ENCODE assay signal across 1 cellular context in the genomic region with DNA sequence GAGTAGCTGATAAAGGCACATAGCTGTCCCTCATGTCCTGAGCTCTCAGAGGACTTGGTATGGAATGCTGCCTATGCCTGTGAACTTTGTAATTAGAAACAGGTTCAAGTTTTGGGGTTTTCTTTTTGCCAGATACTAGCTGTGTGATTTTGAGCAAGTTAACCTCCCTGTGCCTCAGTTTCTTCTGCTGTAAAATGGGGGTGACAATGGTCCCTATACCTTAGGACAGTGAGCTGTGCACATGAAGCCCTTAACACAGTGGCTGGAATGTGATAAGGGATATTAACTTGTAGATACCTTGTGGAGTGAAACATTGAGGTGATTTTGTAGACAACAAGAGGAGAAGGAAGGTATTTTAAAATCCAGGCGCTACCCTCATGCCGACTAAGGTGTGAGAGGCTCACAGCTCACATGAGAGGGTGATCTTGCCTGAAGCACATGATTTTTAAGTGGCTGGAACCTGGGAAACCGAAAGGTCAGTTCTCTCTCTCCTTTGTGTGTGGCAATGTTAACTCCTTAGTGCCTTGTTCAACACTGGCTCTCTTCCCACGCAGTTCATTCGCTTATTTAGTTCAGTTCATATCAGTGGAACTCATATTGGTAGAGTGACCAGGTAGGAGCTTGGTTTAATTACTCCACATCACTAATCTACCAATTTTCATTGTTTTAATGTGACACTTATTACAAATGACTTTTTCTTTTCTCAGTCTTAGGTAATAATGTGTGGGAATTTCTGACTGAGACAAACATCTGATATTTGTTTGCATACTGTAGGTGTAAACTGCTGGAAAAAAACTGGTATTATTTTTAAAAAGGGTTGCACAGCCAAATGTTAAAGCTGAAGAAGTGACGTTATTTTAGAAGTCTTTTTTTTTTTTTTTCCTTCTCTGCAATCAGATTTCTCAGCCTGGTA.
A peak's percentile ranks its signal among the peaks of the same experiment; 100 is the strongest.
TF ChIP-seq lines count a peak whose summit lies in the region.

No MANE protein-coding gene starts in this region.

TF ChIP-seq in GM12878, 131 proteins besides CTCF, POLR2A, EP300 and RAD21 (continued from another document):
- TF ChIP-seq, protein P1, sequence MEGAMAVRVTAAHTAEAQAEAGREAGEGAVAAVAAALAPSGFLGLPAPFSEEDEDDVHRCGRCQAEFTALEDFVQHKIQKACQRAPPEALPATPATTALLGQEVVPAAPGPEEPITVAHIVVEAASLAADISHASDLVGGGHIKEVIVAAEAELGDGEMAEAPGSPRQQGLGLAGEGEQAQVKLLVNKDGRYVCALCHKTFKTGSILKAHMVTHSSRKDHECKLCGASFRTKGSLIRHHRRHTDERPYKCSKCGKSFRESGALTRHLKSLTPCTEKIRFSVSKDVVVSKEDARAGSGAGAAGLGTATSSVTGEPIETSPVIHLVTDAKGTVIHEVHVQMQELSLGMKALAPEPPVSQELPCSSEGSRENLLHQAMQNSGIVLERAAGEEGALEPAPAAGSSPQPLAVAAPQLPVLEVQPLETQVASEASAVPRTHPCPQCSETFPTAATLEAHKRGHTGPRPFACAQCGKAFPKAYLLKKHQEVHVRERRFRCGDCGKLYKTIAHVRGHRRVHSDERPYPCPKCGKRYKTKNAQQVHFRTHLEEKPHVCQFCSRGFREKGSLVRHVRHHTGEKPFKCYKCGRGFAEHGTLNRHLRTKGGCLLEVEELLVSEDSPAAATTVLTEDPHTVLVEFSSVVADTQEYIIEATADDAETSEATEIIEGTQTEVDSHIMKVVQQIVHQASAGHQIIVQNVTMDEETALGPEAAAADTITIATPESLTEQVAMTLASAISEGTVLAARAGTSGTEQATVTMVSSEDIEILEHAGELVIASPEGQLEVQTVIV (IDR thresholded peaks at IDR 0.05; ENCODE audit: borderline replicate concordance, partially characterized antibody): no peak
- TF ChIP-seq, protein P2, sequence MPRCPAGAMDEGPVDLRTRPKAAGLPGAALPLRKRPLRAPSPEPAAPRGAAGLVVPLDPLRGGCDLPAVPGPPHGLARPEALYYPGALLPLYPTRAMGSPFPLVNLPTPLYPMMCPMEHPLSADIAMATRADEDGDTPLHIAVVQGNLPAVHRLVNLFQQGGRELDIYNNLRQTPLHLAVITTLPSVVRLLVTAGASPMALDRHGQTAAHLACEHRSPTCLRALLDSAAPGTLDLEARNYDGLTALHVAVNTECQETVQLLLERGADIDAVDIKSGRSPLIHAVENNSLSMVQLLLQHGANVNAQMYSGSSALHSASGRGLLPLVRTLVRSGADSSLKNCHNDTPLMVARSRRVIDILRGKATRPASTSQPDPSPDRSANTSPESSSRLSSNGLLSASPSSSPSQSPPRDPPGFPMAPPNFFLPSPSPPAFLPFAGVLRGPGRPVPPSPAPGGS (IDR thresholded peaks at IDR 0.05; ENCODE audit: borderline replicate concordance, insufficient read depth, low read depth, low read length, poor library complexity, severe bottlenecking): no peak
- TF ChIP-seq SMC3 (IDR thresholded peaks at IDR 0.05; ENCODE audit: borderline replicate concordance, low read length): no peak
- TF ChIP-seq NR2C2 (IDR thresholded peaks at IDR 0.05; ENCODE audit: borderline replicate concordance, control insufficient read depth, insufficient read length, low read depth): no peak
- no peak for TF ChIP-seq NRF1 (conservative IDR thresholded peaks at IDR 0.05; ENCODE audit: low read depth, low read length)
- peak; percentile 90 for TF ChIP-seq NR2F1 (conservative IDR thresholded peaks at IDR 0.05)
- TF ChIP-seq EGR1 (IDR thresholded peaks at IDR 0.05; ENCODE audit: borderline replicate concordance in 1 of 2, low read depth in 2 of 2, low read length in 2 of 2): no peak
- TF ChIP-seq, protein P3, sequence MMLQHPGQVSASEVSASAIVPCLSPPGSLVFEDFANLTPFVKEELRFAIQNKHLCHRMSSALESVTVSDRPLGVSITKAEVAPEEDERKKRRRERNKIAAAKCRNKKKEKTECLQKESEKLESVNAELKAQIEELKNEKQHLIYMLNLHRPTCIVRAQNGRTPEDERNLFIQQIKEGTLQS (IDR thresholded peaks at IDR 0.05; ENCODE audit: borderline replicate concordance, extremely low read depth, low read depth, low read length): no peak
- TF ChIP-seq, protein P4, sequence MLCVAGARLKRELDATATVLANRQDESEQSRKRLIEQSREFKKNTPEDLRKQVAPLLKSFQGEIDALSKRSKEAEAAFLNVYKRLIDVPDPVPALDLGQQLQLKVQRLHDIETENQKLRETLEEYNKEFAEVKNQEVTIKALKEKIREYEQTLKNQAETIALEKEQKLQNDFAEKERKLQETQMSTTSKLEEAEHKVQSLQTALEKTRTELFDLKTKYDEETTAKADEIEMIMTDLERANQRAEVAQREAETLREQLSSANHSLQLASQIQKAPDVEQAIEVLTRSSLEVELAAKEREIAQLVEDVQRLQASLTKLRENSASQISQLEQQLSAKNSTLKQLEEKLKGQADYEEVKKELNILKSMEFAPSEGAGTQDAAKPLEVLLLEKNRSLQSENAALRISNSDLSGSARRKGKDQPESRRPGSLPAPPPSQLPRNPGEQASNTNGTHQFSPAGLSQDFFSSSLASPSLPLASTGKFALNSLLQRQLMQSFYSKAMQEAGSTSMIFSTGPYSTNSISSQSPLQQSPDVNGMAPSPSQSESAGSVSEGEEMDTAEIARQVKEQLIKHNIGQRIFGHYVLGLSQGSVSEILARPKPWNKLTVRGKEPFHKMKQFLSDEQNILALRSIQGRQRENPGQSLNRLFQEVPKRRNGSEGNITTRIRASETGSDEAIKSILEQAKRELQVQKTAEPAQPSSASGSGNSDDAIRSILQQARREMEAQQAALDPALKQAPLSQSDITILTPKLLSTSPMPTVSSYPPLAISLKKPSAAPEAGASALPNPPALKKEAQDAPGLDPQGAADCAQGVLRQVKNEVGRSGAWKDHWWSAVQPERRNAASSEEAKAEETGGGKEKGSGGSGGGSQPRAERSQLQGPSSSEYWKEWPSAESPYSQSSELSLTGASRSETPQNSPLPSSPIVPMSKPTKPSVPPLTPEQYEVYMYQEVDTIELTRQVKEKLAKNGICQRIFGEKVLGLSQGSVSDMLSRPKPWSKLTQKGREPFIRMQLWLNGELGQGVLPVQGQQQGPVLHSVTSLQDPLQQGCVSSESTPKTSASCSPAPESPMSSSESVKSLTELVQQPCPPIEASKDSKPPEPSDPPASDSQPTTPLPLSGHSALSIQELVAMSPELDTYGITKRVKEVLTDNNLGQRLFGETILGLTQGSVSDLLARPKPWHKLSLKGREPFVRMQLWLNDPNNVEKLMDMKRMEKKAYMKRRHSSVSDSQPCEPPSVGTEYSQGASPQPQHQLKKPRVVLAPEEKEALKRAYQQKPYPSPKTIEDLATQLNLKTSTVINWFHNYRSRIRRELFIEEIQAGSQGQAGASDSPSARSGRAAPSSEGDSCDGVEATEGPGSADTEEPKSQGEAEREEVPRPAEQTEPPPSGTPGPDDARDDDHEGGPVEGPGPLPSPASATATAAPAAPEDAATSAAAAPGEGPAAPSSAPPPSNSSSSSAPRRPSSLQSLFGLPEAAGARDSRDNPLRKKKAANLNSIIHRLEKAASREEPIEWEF (IDR thresholded peaks at IDR 0.05; ENCODE audit: insufficient replicate concordance, low read depth, low read length): no peak
- TF ChIP-seq ZNF24 (IDR thresholded peaks at IDR 0.05): peak; percentile 61; the same call in 1 of the 2 replicates
- TF ChIP-seq, protein P5, sequence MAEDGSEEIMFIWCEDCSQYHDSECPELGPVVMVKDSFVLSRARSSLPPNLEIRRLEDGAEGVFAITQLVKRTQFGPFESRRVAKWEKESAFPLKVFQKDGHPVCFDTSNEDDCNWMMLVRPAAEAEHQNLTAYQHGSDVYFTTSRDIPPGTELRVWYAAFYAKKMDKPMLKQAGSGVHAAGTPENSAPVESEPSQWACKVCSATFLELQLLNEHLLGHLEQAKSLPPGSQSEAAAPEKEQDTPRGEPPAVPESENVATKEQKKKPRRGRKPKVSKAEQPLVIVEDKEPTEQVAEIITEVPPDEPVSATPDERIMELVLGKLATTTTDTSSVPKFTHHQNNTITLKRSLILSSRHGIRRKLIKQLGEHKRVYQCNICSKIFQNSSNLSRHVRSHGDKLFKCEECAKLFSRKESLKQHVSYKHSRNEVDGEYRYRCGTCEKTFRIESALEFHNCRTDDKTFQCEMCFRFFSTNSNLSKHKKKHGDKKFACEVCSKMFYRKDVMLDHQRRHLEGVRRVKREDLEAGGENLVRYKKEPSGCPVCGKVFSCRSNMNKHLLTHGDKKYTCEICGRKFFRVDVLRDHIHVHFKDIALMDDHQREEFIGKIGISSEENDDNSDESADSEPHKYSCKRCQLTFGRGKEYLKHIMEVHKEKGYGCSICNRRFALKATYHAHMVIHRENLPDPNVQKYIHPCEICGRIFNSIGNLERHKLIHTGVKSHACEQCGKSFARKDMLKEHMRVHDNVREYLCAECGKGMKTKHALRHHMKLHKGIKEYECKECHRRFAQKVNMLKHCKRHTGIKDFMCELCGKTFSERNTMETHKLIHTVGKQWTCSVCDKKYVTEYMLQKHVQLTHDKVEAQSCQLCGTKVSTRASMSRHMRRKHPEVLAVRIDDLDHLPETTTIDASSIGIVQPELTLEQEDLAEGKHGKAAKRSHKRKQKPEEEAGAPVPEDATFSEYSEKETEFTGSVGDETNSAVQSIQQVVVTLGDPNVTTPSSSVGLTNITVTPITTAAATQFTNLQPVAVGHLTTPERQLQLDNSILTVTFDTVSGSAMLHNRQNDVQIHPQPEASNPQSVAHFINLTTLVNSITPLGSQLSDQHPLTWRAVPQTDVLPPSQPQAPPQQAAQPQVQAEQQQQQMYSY (CRISPR knock-in tag; IDR thresholded peaks at IDR 0.05): no peak
- TF ChIP-seq, protein P6, sequence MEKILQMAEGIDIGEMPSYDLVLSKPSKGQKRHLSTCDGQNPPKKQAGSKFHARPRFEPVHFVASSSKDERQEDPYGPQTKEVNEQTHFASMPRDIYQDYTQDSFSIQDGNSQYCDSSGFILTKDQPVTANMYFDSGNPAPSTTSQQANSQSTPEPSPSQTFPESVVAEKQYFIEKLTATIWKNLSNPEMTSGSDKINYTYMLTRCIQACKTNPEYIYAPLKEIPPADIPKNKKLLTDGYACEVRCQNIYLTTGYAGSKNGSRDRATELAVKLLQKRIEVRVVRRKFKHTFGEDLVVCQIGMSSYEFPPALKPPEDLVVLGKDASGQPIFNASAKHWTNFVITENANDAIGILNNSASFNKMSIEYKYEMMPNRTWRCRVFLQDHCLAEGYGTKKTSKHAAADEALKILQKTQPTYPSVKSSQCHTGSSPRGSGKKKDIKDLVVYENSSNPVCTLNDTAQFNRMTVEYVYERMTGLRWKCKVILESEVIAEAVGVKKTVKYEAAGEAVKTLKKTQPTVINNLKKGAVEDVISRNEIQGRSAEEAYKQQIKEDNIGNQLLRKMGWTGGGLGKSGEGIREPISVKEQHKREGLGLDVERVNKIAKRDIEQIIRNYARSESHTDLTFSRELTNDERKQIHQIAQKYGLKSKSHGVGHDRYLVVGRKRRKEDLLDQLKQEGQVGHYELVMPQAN (conservative IDR thresholded peaks at IDR 0.05): no peak
- no peak for TF ChIP-seq CHD1 (IDR thresholded peaks at IDR 0.05; ENCODE audit: low read depth, low read length)
- TF ChIP-seq, protein P7, sequence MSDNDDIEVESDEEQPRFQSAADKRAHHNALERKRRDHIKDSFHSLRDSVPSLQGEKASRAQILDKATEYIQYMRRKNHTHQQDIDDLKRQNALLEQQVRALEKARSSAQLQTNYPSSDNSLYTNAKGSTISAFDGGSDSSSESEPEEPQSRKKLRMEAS (IDR thresholded peaks at IDR 0.05; ENCODE audit: low read depth, low read length): 0 out of 2 replicates have a peak, but pooled peaks have one; percentile 16
